10 cellular contexts compared by ENCODE assay signal in the genomic region with DNA sequence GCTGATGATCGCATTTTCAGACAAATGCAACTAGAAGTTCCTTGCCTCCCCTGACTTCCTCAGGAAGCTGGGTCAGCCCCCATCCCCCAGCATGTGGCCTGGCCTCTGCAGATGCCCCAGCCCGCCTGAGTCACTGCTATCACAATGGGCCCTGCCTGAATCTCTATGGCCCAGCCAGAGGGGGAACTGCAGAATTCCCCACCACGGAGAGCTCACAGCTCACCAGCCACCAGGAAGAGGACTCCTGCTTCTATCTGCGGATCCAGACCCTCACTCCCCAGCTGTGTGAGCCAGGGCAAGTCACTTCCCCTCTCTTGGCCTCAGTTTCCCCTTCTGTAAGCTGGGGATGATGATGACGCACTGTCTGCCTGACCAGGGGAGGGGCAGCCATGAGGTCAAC. TPM values are rescaled to one million over a fixed set of nuclear protein-coding genes. Genes with fewer than 3 reads are reported as not detected.
DNase-seq lines count a peak whose midpoint lies in the region; ATAC-seq and TF ChIP-seq lines count a peak whose summit lies in the region.
"Had no signal": no experiment of that assay in that cellular context is flagged by ENCODE, and none has a peak within 500 bp of the region (broad histone marks: within the 10 kb centered on the region; RNA-seq: fewer than 3 reads in every experiment).

No MANE protein-coding gene starts in this region.

- peak in 2 of 3 donors; percentile 36 to 57 for ATAC-seq in natural killer cell
- no peak for ATAC-seq in natural killer cell treated with Interleukin-12 subunit alpha and Interleukin-12 subunit beta and Interleukin-15 and Interleukin-18, amount 100 ng/mL, for 72 hours

- H3K9me3 Mint-ChIP-seq in natural killer cell = no peaks in the 10 kb centered on the region
- no peaks in the 10 kb centered on the region for H3K9me3 Mint-ChIP-seq in natural killer cell treated with Interleukin-12 subunit alpha and Interleukin-12 subunit beta and Interleukin-15 and Interleukin-18, amount 100 ng/mL, for 72 hours

- intact Hi-C loops in natural killer cell (cut with micrococcal nuclease) = no loop called here

- H3K36me3 Mint-ChIP-seq in natural killer cell = no peaks in the 10 kb centered on the region
- no peaks in the 10 kb centered on the region for H3K36me3 Mint-ChIP-seq in natural killer cell treated with Interleukin-12 subunit alpha and Interleukin-12 subunit beta and Interleukin-15 and Interleukin-18, amount 100 ng/mL, for 72 hours

- no peaks in the 10 kb centered on the region for H3K27me3 Mint-ChIP-seq in natural killer cell (ENCODE audit: low read depth in 2 of 2)
- H3K27me3 Mint-ChIP-seq in natural killer cell treated with Interleukin-12 subunit alpha and Interleukin-12 subunit beta and Interleukin-15 and Interleukin-18, amount 100 ng/mL, for 72 hours = peaks cover 0 to 8% of the 10 kb centered on the region in 2 donors

- no peak overlapping the region for H3K27ac Mint-ChIP-seq in natural killer cell
- no peak overlapping the region for H3K27ac Mint-ChIP-seq in natural killer cell treated with Interleukin-12 subunit alpha and Interleukin-12 subunit beta and Interleukin-15 and Interleukin-18, amount 100 ng/mL, for 72 hours

- H3K27ac ChIP-seq in caudate nucleus (ENCODE audit: low read depth, low read length) = peak overlapping the region; percentile 24
- H3K27ac ChIP-seq: epithelial cell of prostate, VCaP had no signal

- DNase-seq in natural killer cell (no peak), caudate nucleus (lab: John Stamatoyannopoulos, UW) (peak in 11 of 61 donors; percentile 2 to 35 (median 19)), left kidney (ENCODE audit: low read depth, low spot score) (peak; percentile 44), OCI-M2 (lab: John Stamatoyannopoulos, UW; ENCODE audit: unreplicated experiment) (no peak), NCI-H1417 (lab: John Stamatoyannopoulos, UW) (no peak), pons (ENCODE audit: low spot score) (no peak)
- no peak for DNase-seq in natural killer cell treated with Interleukin-12 subunit alpha and Interleukin-12 subunit beta and Interleukin-15 and Interleukin-18, amount 100 ng/mL, for 72 hours (ENCODE audit: low spot score)
- DNase-seq in activated CD4-positive, CD25-positive, alpha-beta regulatory T cell treated with anti-CD3 and anti-CD28 coated beads, Interleukin-2, amount 50 U/mL, for 72 hours = no peak

- H3K4me1 Mint-ChIP-seq in natural killer cell = peaks cover 48 to 76% of the 10 kb centered on the region in 2 donors
- H3K4me1 Mint-ChIP-seq in natural killer cell treated with Interleukin-12 subunit alpha and Interleukin-12 subunit beta and Interleukin-15 and Interleukin-18, amount 100 ng/mL, for 72 hours (ENCODE audit: low read depth in 2 of 2) = peaks cover 12 to 42% of the 10 kb centered on the region in 2 donors

- H3K4me3 Mint-ChIP-seq in natural killer cell = peak overlapping the region; percentile 42
- no peak overlapping the region for H3K4me3 Mint-ChIP-seq in natural killer cell treated with Interleukin-12 subunit alpha and Interleukin-12 subunit beta and Interleukin-15 and Interleukin-18, amount 100 ng/mL, for 72 hours

- no peak for TF ChIP-seq CTCF in natural killer cell (IDR thresholded peaks at IDR 0.05)

RNA-seq across cellular contexts. Expression of gene PLXND1, which starts 6.9 kb away (rescaled TPM):
- total RNA-seq in natural killer cell = 100 to 1,000 TPM; 135 to 214 (median 189) TPM
- 1 to 10 TPM; 2.8 to 4.8 TPM for total RNA-seq in natural killer cell treated with Interleukin-12 subunit alpha and Interleukin-12 subunit beta and Interleukin-15 and Interleukin-18, amount 100 ng/mL, for 72 hours

RNA-seq across cellular contexts. Expression of gene H1-8, which starts 56.6 kb away (rescaled TPM):
- total RNA-seq in natural killer cell = not detected
- total RNA-seq in natural killer cell treated with Interleukin-12 subunit alpha and Interleukin-12 subunit beta and Interleukin-15 and Interleukin-18, amount 100 ng/mL, for 72 hours = not detected

Comparison
In these comparisons a context has a peak if more than half of its experiments do, and no peak if none do; other contexts are left out.
1. ATAC-seq: peak in natural killer cell (2 of 3); none in natural killer cell treated with Interleukin-12 subunit alpha and Interleukin-12 subunit beta and Interleukin-15 and Interleukin-18, amount 100 ng/mL, for 72 hours (0 of 2).
2. RNA of gene PLXND1, which starts 6.9 kb away (total RNA-seq): 135 to 214 TPM in natural killer cell; 2.8 to 4.8 TPM in natural killer cell treated with Interleukin-12 subunit alpha and Interleukin-12 subunit beta and Interleukin-15 and Interleukin-18, amount 100 ng/mL, for 72 hours; every median in the first group is over 10 times any median in the second.